In genomic region chr2:153071090-153071489, GRCh38 we compare ENCODE assay signal across 21 cellular contexts.
"Had no signal": no experiment of that assay in that cellular context is flagged by ENCODE, and none has a peak within 500 bp of the region (broad histone marks: within the 10 kb centered on the region; RNA-seq: fewer than 3 reads in every experiment).

No MANE protein-coding gene starts in this region.

- DNase-seq: effector CD8-positive, alpha-beta T cell; endodermal cell; foreskin fibroblast; gastrocnemius medialis; head of caudate nucleus; left ventricle myocardium superior; lower lobe of right lung; natural killer cell; pancreas; right lobe of liver; small intestine; stimulated activated CD4-positive, alpha-beta T cell treated with anti-CD3 and anti-CD28 coated beads, Interleukin-15, amount 100 ng/mL, for 24 hours; stimulated activated CD4-positive, alpha-beta T cell treated with anti-CD3 and anti-CD28 coated beads, Interleukin-2, amount 100 ng/mL, for 48 hours; stimulated activated naive B cell treated with anti-CD40 and anti-IgM and Interleukin-4, amounts not matched to agents 10 μg/mL and 1 μg/mL and 100 μg/mL, for 72 hours; transverse colon; upper lobe of right lung had no signal

- ATAC-seq: esophagus mucosa; gastrocnemius medialis; left ventricle myocardium superior; lower lobe of right lung; natural killer cell; pancreas; right lobe of liver; stimulated activated naive B cell treated with anti-CD40 and anti-IgM and Interleukin-4, amounts not matched to agents 10 μg/mL and 1 μg/mL and 100 μg/mL, for 72 hours; upper lobe of right lung had no signal

- H3K27ac ChIP-seq: epithelial cell of prostate, gastrocnemius medialis, lower lobe of right lung, pancreas, right lobe of liver, suprapubic skin, upper lobe of right lung, vagina had no signal

- H3K4me1 ChIP-seq: gastrocnemius medialis, lower lobe of right lung, pancreas, right lobe of liver, transverse colon, upper lobe of right lung had no signal

- H3K4me3 ChIP-seq: gastrocnemius medialis, lower lobe of right lung, pancreas, right lobe of liver, suprapubic skin, transverse colon, upper lobe of right lung, vagina had no signal

- H3K27me3 ChIP-seq: gastrocnemius medialis, pancreas, right lobe of liver, suprapubic skin, transverse colon, upper lobe of right lung, vagina had no signal

- H3K36me3 ChIP-seq: gastrocnemius medialis, lower lobe of right lung, pancreas, right lobe of liver, suprapubic skin, transverse colon, upper lobe of right lung, vagina had no signal

- FAIRE-seq: keratinocyte, pancreas, small intestine had no signal

- H3K9me3 ChIP-seq: gastrocnemius medialis, lower lobe of right lung, pancreas, right lobe of liver, suprapubic skin, transverse colon, upper lobe of right lung, vagina had no signal
